Comparison of ENCODE assay signal across 8 cellular contexts in the genomic region with DNA sequence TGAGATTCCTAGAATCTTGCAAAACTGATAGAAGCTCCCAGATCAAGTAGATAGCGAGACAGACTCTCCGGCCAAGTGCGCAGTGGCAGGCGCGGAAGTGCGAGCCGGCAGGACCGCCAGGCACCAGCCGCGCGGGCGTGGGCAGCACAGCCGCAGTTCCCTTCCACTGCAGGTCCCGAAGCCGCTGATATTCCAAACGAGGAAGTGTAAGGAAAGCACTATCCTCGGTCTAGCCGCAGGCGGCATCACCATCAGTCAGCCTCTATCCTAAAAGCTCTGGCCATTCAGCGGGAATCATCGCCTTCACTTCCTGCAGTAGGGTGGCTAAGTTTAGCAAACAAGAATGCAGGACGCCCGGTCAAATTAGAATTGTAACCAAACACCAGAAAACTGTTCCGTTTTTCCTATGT. TPM values are rescaled to one million over a fixed set of nuclear protein-coding genes. Genes with fewer than 3 reads are reported as not detected.
DNase-seq lines count a peak whose midpoint lies in the region; ATAC-seq lines count a peak whose summit lies in the region.

No MANE protein-coding gene starts in this region.

- H2BK5ac ChIP-seq in neuronal stem cell (ENCODE audit: low read length): no peak overlapping the region

- H3K27me3 Mint-ChIP-seq in activated naive CD8-positive, alpha-beta T cell: no peaks in the 10 kb centered on the region

- H3K79me1 ChIP-seq in neuronal stem cell (ENCODE audit: low read depth, low read length): no peaks in the 10 kb centered on the region

- no peaks in the 10 kb centered on the region for H3K27me3 ChIP-seq in BLaER1 treated with 17β-estradiol and CSF1 and Interleukin-3, amounts not matched to agents 10 nM and 100 nM
- no peaks in the 10 kb centered on the region for H3K27me3 ChIP-seq in neuronal stem cell (ENCODE audit: control insufficient read depth in 3 of 3, insufficient read depth in 3 of 3, low read depth in 1 of 3, low read length in 3 of 3)

- H2AK5ac ChIP-seq in neuronal stem cell (ENCODE audit: low read depth, low read length): no peak overlapping the region

- H4K20me1 ChIP-seq in BLaER1 treated with 17β-estradiol and CSF1 and Interleukin-3, amounts not matched to agents 10 nM and 100 nM: peaks cover 0 to 23% (median 10%) of the 10 kb centered on the region in 11 experiments; a peak in 10 of 22 replicates

- no peak overlapping the region for H2BK15ac ChIP-seq in neuronal stem cell (ENCODE audit: low read length)

- H3K4me2 ChIP-seq in BLaER1 treated with 17β-estradiol and CSF1 and Interleukin-3, amounts not matched to agents 10 nM and 100 nM: peak overlapping the region; percentile 77 to 97 (median 94)
- H3K4me2 ChIP-seq in neuronal stem cell (ENCODE audit: insufficient read depth, low read length, poor library complexity, severe bottlenecking): peak overlapping the region; percentile 84

- peaks cover 12 to 27% (median 16%) of the 10 kb centered on the region in 11 experiments for H3K36me3 ChIP-seq in BLaER1 treated with 17β-estradiol and CSF1 and Interleukin-3, amounts not matched to agents 10 nM and 100 nM
- H3K36me3 ChIP-seq in neuronal stem cell (replicated peaks in 1 of 2; ENCODE audit: control insufficient read depth in 2 of 2, insufficient read depth in 2 of 2, low read length in 2 of 2): peaks cover 0 to 13% of the 10 kb centered on the region in 2 donors

- peak overlapping the region; percentile 17 for H3K23ac ChIP-seq in neuronal stem cell (ENCODE audit: low read depth, low read length, poor library complexity)

- H4K91ac ChIP-seq in neuronal stem cell (ENCODE audit: low read depth, low read length, poor library complexity): no peak overlapping the region

- intact Hi-C loops in head of caudate nucleus (cut with DNase I): no loop called here

- H3K9ac ChIP-seq in BLaER1 treated with 17β-estradiol and CSF1 and Interleukin-3, amounts not matched to agents 10 nM and 100 nM: peak overlapping the region; percentile 79 to 90 (median 84)
- peak overlapping the region; percentile 71 for H3K9ac ChIP-seq in neuronal stem cell (ENCODE audit: low read depth, low read length, poor library complexity)

- ATAC-seq in GM18508 (IDR thresholded peaks at IDR 0.05; ENCODE audit: insufficient read depth, unreplicated experiment): peak; percentile 22
- ATAC-seq in HG02970 (IDR thresholded peaks at IDR 0.05; ENCODE audit: low FRiP score, unreplicated experiment): peak; percentile 22

- no peak overlapping the region for H3K14ac ChIP-seq in neuronal stem cell (ENCODE audit: low read length)

- H3K18ac ChIP-seq in neuronal stem cell (ENCODE audit: low read length): no peak overlapping the region

- peak overlapping the region; percentile 73 for H3K27ac Mint-ChIP-seq in activated naive CD8-positive, alpha-beta T cell

- peak; percentile 61 for DNase-seq in NCI-H526 treated with DMSO at 0.1 percent for 48 hours (lab: John Stamatoyannopoulos, UW)
- DNase-seq in head of caudate nucleus: peak in 39 of 42 donors; percentile 25 to 72 (median 49)
- DNase-seq in neuronal stem cell (ENCODE audit: low spot score): no peak
- DNase-seq in HuH-7.5 (ENCODE audit: low spot score): no peak

- H2BK120ac ChIP-seq in neuronal stem cell (ENCODE audit: low read depth, low read length): no peak overlapping the region

- peaks cover 18% of the 10 kb centered on the region for H3K4me1 Mint-ChIP-seq in activated naive CD8-positive, alpha-beta T cell (ENCODE audit: low read depth)

- H3K4me1 ChIP-seq in BLaER1 treated with 17β-estradiol and CSF1 and Interleukin-3, amounts not matched to agents 10 nM and 100 nM: peaks cover 9 to 26% (median 17%) of the 10 kb centered on the region in 10 experiments
- no peaks in the 10 kb centered on the region for H3K4me1 ChIP-seq in neuronal stem cell (ENCODE audit: control insufficient read depth in 2 of 2, insufficient read depth in 1 of 2, low read depth in 1 of 2, low read length in 2 of 2)

- H3K9me3 Mint-ChIP-seq in activated naive CD8-positive, alpha-beta T cell (ENCODE audit: low read depth): no peaks in the 10 kb centered on the region

- H3K36me3 Mint-ChIP-seq in activated naive CD8-positive, alpha-beta T cell: no peaks in the 10 kb centered on the region

- H2BK12ac ChIP-seq in neuronal stem cell (ENCODE audit: low read length): no peak overlapping the region

- H3K4me3 Mint-ChIP-seq in activated naive CD8-positive, alpha-beta T cell: peak overlapping the region; percentile 94

- peak overlapping the region; percentile 68 to 88 (median 78); a peak in 21 of 22 replicates for H3K27ac ChIP-seq in BLaER1 treated with 17β-estradiol and CSF1 and Interleukin-3, amounts not matched to agents 10 nM and 100 nM
- peak overlapping the region; percentile 73 for H3K27ac ChIP-seq in neuronal stem cell (replicated peaks; ENCODE audit: low read length)

- peak overlapping the region; percentile 60 to 93 (median 78) for H3K4me3 ChIP-seq in BLaER1 treated with 17β-estradiol and CSF1 and Interleukin-3, amounts not matched to agents 10 nM and 100 nM
- H3K4me3 ChIP-seq in neuronal stem cell (ENCODE audit: low read length in 2 of 2): peak overlapping the region; percentile 73 to 90

- H2AFZ ChIP-seq in neuronal stem cell (ENCODE audit: low read length): peak overlapping the region; percentile 93

- H3K9me3 ChIP-seq in BLaER1 treated with 17β-estradiol and CSF1 and Interleukin-3, amounts not matched to agents 10 nM and 100 nM (replicated peaks in 1 of 11): no peaks in the 10 kb centered on the region
- H3K9me3 ChIP-seq in neuronal stem cell (replicated peaks in 1 of 2; ENCODE audit: control insufficient read depth in 2 of 2, insufficient read depth in 1 of 2, low read depth in 1 of 2, low read length in 2 of 2): no peaks in the 10 kb centered on the region

- WGBS in neuronal stem cell (ENCODE audit: extremely low coverage in 2 of 2, insufficient read length in 2 of 2, insufficient replicate concordance in 1 of 2), 2 donors: no CpG with 5 or more reads among the region's 24 CpGs

- H3K4ac ChIP-seq in neuronal stem cell (ENCODE audit: low read length): no peak overlapping the region

- H4K8ac ChIP-seq in neuronal stem cell (ENCODE audit: low read depth, low read length): no peak overlapping the region

RNA-seq across cellular contexts. Expression of a gene that starts 0.7 kb away (rescaled TPM):
- polyA plus RNA-seq in neuronal stem cell (2013, experiment 1 of 2): 5.6 TPM
- polyA plus RNA-seq in neuronal stem cell (2013, experiment 2 of 2): 5.8 TPM

RNA-seq across cellular contexts. Expression of a gene that starts 17.3 kb away (rescaled TPM):
- polyA plus RNA-seq in neuronal stem cell (2013, experiment 1 of 2): 19.3 TPM
- polyA plus RNA-seq in neuronal stem cell (2013, experiment 2 of 2): 19.4 TPM

RNA-seq across cellular contexts. Expression of a gene that starts 45.1 kb away (rescaled TPM):
- polyA plus RNA-seq in neuronal stem cell (2013, experiment 1 of 2): 41.8 TPM
- polyA plus RNA-seq in neuronal stem cell (2013, experiment 2 of 2): 49.0 TPM

RNA-seq across cellular contexts. Expression of a gene that starts 45.3 kb away (rescaled TPM):
- 24.5 TPM for polyA plus RNA-seq in neuronal stem cell (2013, experiment 1 of 2)
- polyA plus RNA-seq in neuronal stem cell (2013, experiment 2 of 2): 24.7 TPM

Comparison
In these comparisons a context has a peak if more than half of its experiments do, and no peak if none do; other contexts are left out.
1. DNase-seq: peak in NCI-H526 treated with DMSO at 0.1 percent for 48 hours (single experiment) and head of caudate nucleus (39 of 42); none in neuronal stem cell (single experiment) and HuH-7.5 (single experiment).